24 cellular contexts compared by ENCODE assay signal in the genomic region with DNA sequence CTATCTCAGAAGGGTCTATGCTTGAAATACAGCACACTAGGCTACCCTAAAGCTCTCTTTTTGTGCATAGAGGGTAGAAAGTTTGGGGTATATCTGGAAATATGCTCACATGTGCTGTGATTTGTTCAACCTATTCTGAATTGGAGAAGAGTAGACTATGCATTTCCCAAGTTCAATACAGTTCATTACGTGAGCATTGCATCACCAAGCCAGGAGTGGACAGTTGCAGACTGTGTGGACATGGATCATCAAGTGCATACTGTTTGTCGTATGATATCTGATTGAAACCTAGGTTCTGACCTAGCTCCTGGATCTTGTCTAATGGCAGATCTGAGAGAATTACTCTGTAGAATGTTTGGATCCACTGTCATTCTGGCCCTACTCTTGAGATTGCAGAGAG.
DNase-seq lines count a peak whose midpoint lies in the region; ATAC-seq and TF ChIP-seq lines count a peak whose summit lies in the region.
"Had no signal": no experiment of that assay in that cellular context is flagged by ENCODE, and none has a peak within 500 bp of the region (broad histone marks: within the 10 kb centered on the region; RNA-seq: fewer than 3 reads in every experiment).

No MANE protein-coding gene starts in this region.

- no peaks in the 10 kb centered on the region for H3K27me3 Mint-ChIP-seq in WTC11 (ENCODE audit: low read depth)
- peaks cover 8% of the 10 kb centered on the region for H3K27me3 Mint-ChIP-seq in activated CD4-positive, alpha-beta memory T cell treated with anti-CD3 and anti-CD28 coated beads for 36 hours

- 0 out of 2 replicates have a peak overlapping the region, but pooled peaks have one; percentile 6 for H3K27ac Mint-ChIP-seq in WTC11
- no peak overlapping the region for H3K27ac Mint-ChIP-seq in activated CD4-positive, alpha-beta memory T cell treated with anti-CD3 and anti-CD28 coated beads for 36 hours
- H3K27ac Mint-ChIP-seq: CD14-positive monocyte had no signal

- intact Hi-C loops in activated CD4-positive, alpha-beta memory T cell treated with anti-CD3 and anti-CD28 coated beads for 36 hours (cut with micrococcal nuclease), result no loop called here

- H3K36me3 Mint-ChIP-seq in WTC11, result no peaks in the 10 kb centered on the region
- H3K36me3 Mint-ChIP-seq in activated CD4-positive, alpha-beta memory T cell treated with anti-CD3 and anti-CD28 coated beads for 36 hours, result no peaks in the 10 kb centered on the region
- H3K36me3 Mint-ChIP-seq: CD14-positive monocyte had no signal

- H3K9me3 Mint-ChIP-seq in WTC11, result no peaks in the 10 kb centered on the region
- H3K9me3 Mint-ChIP-seq in activated CD4-positive, alpha-beta memory T cell treated with anti-CD3 and anti-CD28 coated beads for 36 hours, result no peaks in the 10 kb centered on the region

- peak overlapping the region; percentile 7 for H3K27ac ChIP-seq in HUES48 (ENCODE audit: low read depth, low read length)
- H3K27ac ChIP-seq in iPS-18a (ENCODE audit: low read length), result peak overlapping the region; percentile 36
- H3K27ac ChIP-seq: 22Rv1, GM23248, SJSA1 had no signal

- H3K4me1 Mint-ChIP-seq in WTC11, result peaks cover 59% of the 10 kb centered on the region
- no peaks in the 10 kb centered on the region for H3K4me1 Mint-ChIP-seq in activated CD4-positive, alpha-beta memory T cell treated with anti-CD3 and anti-CD28 coated beads for 36 hours (ENCODE audit: low read depth)
- H3K4me1 Mint-ChIP-seq: CD14-positive monocyte had no signal

- CTCF ChIA-PET in WTC11 (lab: Charles Lee), result no interaction called here
- CTCF ChIA-PET in activated CD4-positive, alpha-beta memory T cell treated with anti-CD3 and anti-CD28 coated beads for 36 hours (lab: Charles Lee), result no interaction called here

- H3K9me3 ChIP-seq in HUES48 (ENCODE audit: control insufficient read depth, insufficient read depth, low read length) (no peaks in the 10 kb centered on the region), iPS-18a (ENCODE audit: control insufficient read depth, low read depth, low read length) (no peaks in the 10 kb centered on the region)
- H3K9me3 ChIP-seq: BE2C, MG63, SJSA1 had no signal

- H3K4me3 ChIP-seq in HUES48 (ENCODE audit: low read depth, low read length) (no peak overlapping the region), iPS-18a (ENCODE audit: low read length) (no peak overlapping the region)
- H3K4me3 ChIP-seq: GM23248, MG63, SJSA1 had no signal

- POLR2A ChIA-PET in WTC11 (lab: Charles Lee), result no interaction called here
- POLR2A ChIA-PET in activated CD4-positive, alpha-beta memory T cell treated with anti-CD3 and anti-CD28 coated beads for 36 hours (lab: Charles Lee), result no interaction called here

- H3K9ac ChIP-seq in HUES48 (ENCODE audit: low read depth, low read length), result no peak overlapping the region
- H3K9ac ChIP-seq in iPS-18a (ENCODE audit: low read length), result no peak overlapping the region
- H3K9ac ChIP-seq: GM23248 had no signal

- no peak for TF ChIP-seq CTCF in WTC11 (IDR thresholded peaks at IDR 0.05)

- H3K36me3 ChIP-seq in HUES48 (ENCODE audit: control insufficient read depth, insufficient read depth, low read length) (no peaks in the 10 kb centered on the region), iPS-18a (ENCODE audit: control insufficient read depth, low read depth, low read length) (no peaks in the 10 kb centered on the region)
- H3K36me3 ChIP-seq: BE2C, MG63, SJSA1 had no signal

- H3K4me3 Mint-ChIP-seq in WTC11, result no peak overlapping the region
- H3K4me3 Mint-ChIP-seq in activated CD4-positive, alpha-beta memory T cell treated with anti-CD3 and anti-CD28 coated beads for 36 hours, result no peak overlapping the region
- H3K4me3 Mint-ChIP-seq: CD14-positive monocyte had no signal

- no peak for ATAC-seq in WTC11

- DNase-seq in DMS53 treated with DMSO at 0.1 percent for 48 hours (lab: John Stamatoyannopoulos, UW; ENCODE audit: unreplicated experiment) (peak; percentile 3), DMS53 (lab: John Stamatoyannopoulos, UW) (no peak), WTC11 (ENCODE audit: low spot score) (no peak), ureter (ENCODE audit: low spot score) (no peak), NCI-H2081 (lab: John Stamatoyannopoulos, UW) (no peak)
- DNase-seq in activated CD4-positive, alpha-beta memory T cell treated with anti-CD3 and anti-CD28 coated beads for 36 hours, result no peak
- DNase-seq: BE2C, Calu3, GM23248, HCEC 1CT, KG1, MG63, NCI-H2029, NCI-H2171, NCI-H226, NCI-H510A treated with DMSO at 0.1 percent for 48 hours, NCI-H774, Right ventricle myocardium superior, RPMI8226 had no signal

- no peaks in the 10 kb centered on the region for H3K27me3 ChIP-seq in HUES48 (ENCODE audit: control insufficient read depth, insufficient read depth, low read length)
- no peaks in the 10 kb centered on the region for H3K27me3 ChIP-seq in iPS-18a (ENCODE audit: control insufficient read depth, insufficient read depth, low read length)
- H3K27me3 ChIP-seq: BE2C, MG63, SJSA1 had no signal

- H3K4me1 ChIP-seq in HUES48 (ENCODE audit: control insufficient read depth, insufficient read depth, low read length) (peaks cover 44% of the 10 kb centered on the region), iPS-18a (ENCODE audit: control insufficient read depth, low read depth, low read length) (peaks cover 37% of the 10 kb centered on the region)
- H3K4me1 ChIP-seq: SJSA1 had no signal

TF ChIP-seq in WTC11, 78 proteins besides CTCF, POLR2A, EP300 and RAD21:
- TF ChIP-seq EMX1 (CRISPR knock-in tag; IDR thresholded peaks at IDR 0.05) (no peak), GABPB1 (CRISPR knock-in tag; IDR thresholded peaks at IDR 0.05) (peak; percentile 95)
TF ChIP-seq in WTC11: peak in this region for 1.
